Comparison of ENCODE assay signal across 11 cellular contexts in genomic region chr4:102560743-102561341, GRCh38. TPM values are rescaled to one million over a fixed set of nuclear protein-coding genes. Genes with fewer than 3 reads are reported as not detected.
DNase-seq lines count a peak whose midpoint lies in the region; ATAC-seq lines count a peak whose summit lies in the region.
"Had no signal": no experiment of that assay in that cellular context is flagged by ENCODE, and none has a peak within 500 bp of the region (broad histone marks: within the 10 kb centered on the region; RNA-seq: fewer than 3 reads in every experiment).

No MANE protein-coding gene starts in this region.

- intact Hi-C loops in activated T-helper 2 cell treated with anti-CD3 and anti-CD28 coated beads, Interferon-gamma antibody, Interleukin-2, Interleukin-4, amounts not matched to agents 10 μg/mL and 5 μg/mL and 100 μg/mL, durations not matched to agents 14 hours and 24 hours and 36 hours (cut with micrococcal nuclease), result loop anchor here (1.0 to 5.0 kb wide), 6 partner anchors 20 to 66 kb away; partner anchors contain the start of gene NFKB1
- intact Hi-C loops in left ventricle myocardium superior (cut with micrococcal nuclease), result no loop called here

- H3K27ac Mint-ChIP-seq in activated T-cell treated with anti-CD3 and anti-CD28 coated beads, Interleukin-2, amount 50 U/mL, for 72 hours, result peak overlapping the region; percentile 95
- peak overlapping the region; percentile 74 for H3K27ac Mint-ChIP-seq in activated T-helper 2 cell treated with anti-CD3 and anti-CD28 coated beads, Interferon-gamma antibody, Interleukin-2, Interleukin-4, amounts not matched to agents 10 μg/mL and 5 μg/mL and 100 μg/mL, durations not matched to agents 14 hours and 24 hours and 36 hours
- peak overlapping the region; percentile 94 for H3K27ac Mint-ChIP-seq in stimulated activated naive CD8-positive, alpha-beta T cell treated with anti-CD3 and anti-CD28 coated beads, Interleukin-15, Interleukin-2, amounts not matched to agents 100 ng/mL and 50 ng/mL, for 24 hours
- H3K27ac Mint-ChIP-seq: dendritic cell treated with granulocyte-macrophage colony-stimulating factor and Interleukin-4, amounts not matched to agents 40 ng/mL and 50 ng/mL, for 4 days; mesothelial cell of epicardium had no signal

- no peaks in the 10 kb centered on the region for H3K4me1 Mint-ChIP-seq in activated T-cell treated with anti-CD3 and anti-CD28 coated beads, Interleukin-2, amount 50 U/mL, for 72 hours (ENCODE audit: low read depth)
- H3K4me1 Mint-ChIP-seq in activated T-helper 2 cell treated with anti-CD3 and anti-CD28 coated beads, Interferon-gamma antibody, Interleukin-2, Interleukin-4, amounts not matched to agents 10 μg/mL and 5 μg/mL and 100 μg/mL, durations not matched to agents 14 hours and 24 hours and 36 hours (ENCODE audit: low read depth), result peaks cover 65% of the 10 kb centered on the region
- no peaks in the 10 kb centered on the region for H3K4me1 Mint-ChIP-seq in stimulated activated naive CD8-positive, alpha-beta T cell treated with anti-CD3 and anti-CD28 coated beads, Interleukin-15, Interleukin-2, amounts not matched to agents 100 ng/mL and 50 ng/mL, for 24 hours (ENCODE audit: low read depth)

- DNase-seq in activated T-cell treated with anti-CD3 and anti-CD28 coated beads, Interleukin-2, amount 50 U/mL, for 72 hours, result no peak
- no peak for DNase-seq in activated T-cell treated with anti-CD3 and anti-CD28 coated beads, Interleukin-2, amount 50 U/mL, for 48 hours
- no peak for DNase-seq in activated T-helper 2 cell treated with anti-CD3 and anti-CD28 coated beads, Interferon-gamma antibody, Interleukin-2, Interleukin-4, amounts not matched to agents 10 μg/mL and 5 μg/mL and 100 μg/mL, durations not matched to agents 14 hours and 24 hours and 36 hours (ENCODE audit: low spot score)
- DNase-seq in left ventricle myocardium superior (no peak), pons (ENCODE audit: low spot score) (no peak), NCI-H2227 (lab: John Stamatoyannopoulos, UW; ENCODE audit: unreplicated experiment) (no peak), kidney glomerular epithelial cell (lab: John Stamatoyannopoulos, UW) (no peak)
- DNase-seq: amniotic stem cell had no signal

- H3K27me3 Mint-ChIP-seq in activated T-cell treated with anti-CD3 and anti-CD28 coated beads, Interleukin-2, amount 50 U/mL, for 72 hours (ENCODE audit: low read depth), result no peaks in the 10 kb centered on the region
- no peaks in the 10 kb centered on the region for H3K27me3 Mint-ChIP-seq in activated T-helper 2 cell treated with anti-CD3 and anti-CD28 coated beads, Interferon-gamma antibody, Interleukin-2, Interleukin-4, amounts not matched to agents 10 μg/mL and 5 μg/mL and 100 μg/mL, durations not matched to agents 14 hours and 24 hours and 36 hours (ENCODE audit: low read depth)
- no peaks in the 10 kb centered on the region for H3K27me3 Mint-ChIP-seq in stimulated activated naive CD8-positive, alpha-beta T cell treated with anti-CD3 and anti-CD28 coated beads, Interleukin-15, Interleukin-2, amounts not matched to agents 100 ng/mL and 50 ng/mL, for 24 hours
- H3K27me3 Mint-ChIP-seq: dendritic cell treated with granulocyte-macrophage colony-stimulating factor and Interleukin-4, amounts not matched to agents 40 ng/mL and 50 ng/mL, for 4 days had no signal

- peak overlapping the region; percentile 54 to 89 for H3K4me3 Mint-ChIP-seq in activated T-cell treated with anti-CD3 and anti-CD28 coated beads, Interleukin-2, amount 50 U/mL, for 72 hours
- peak overlapping the region; percentile 26 for H3K4me3 Mint-ChIP-seq in activated T-helper 2 cell treated with anti-CD3 and anti-CD28 coated beads, Interferon-gamma antibody, Interleukin-2, Interleukin-4, amounts not matched to agents 10 μg/mL and 5 μg/mL and 100 μg/mL, durations not matched to agents 14 hours and 24 hours and 36 hours (ENCODE audit: low read depth)
- peak overlapping the region; percentile 74 for H3K4me3 Mint-ChIP-seq in stimulated activated naive CD8-positive, alpha-beta T cell treated with anti-CD3 and anti-CD28 coated beads, Interleukin-15, Interleukin-2, amounts not matched to agents 100 ng/mL and 50 ng/mL, for 24 hours
- H3K4me3 Mint-ChIP-seq: dendritic cell treated with granulocyte-macrophage colony-stimulating factor and Interleukin-4, amounts not matched to agents 40 ng/mL and 50 ng/mL, for 4 days; mesothelial cell of epicardium had no signal

- peaks cover 6 to 17% of the 10 kb centered on the region in 2 donors for H3K36me3 Mint-ChIP-seq in activated T-cell treated with anti-CD3 and anti-CD28 coated beads, Interleukin-2, amount 50 U/mL, for 72 hours (ENCODE audit: insufficient read depth in 2 of 2)
- peaks cover 64% of the 10 kb centered on the region for H3K36me3 Mint-ChIP-seq in activated T-helper 2 cell treated with anti-CD3 and anti-CD28 coated beads, Interferon-gamma antibody, Interleukin-2, Interleukin-4, amounts not matched to agents 10 μg/mL and 5 μg/mL and 100 μg/mL, durations not matched to agents 14 hours and 24 hours and 36 hours (ENCODE audit: low read depth)
- peaks cover 64% of the 10 kb centered on the region for H3K36me3 Mint-ChIP-seq in stimulated activated naive CD8-positive, alpha-beta T cell treated with anti-CD3 and anti-CD28 coated beads, Interleukin-15, Interleukin-2, amounts not matched to agents 100 ng/mL and 50 ng/mL, for 24 hours (ENCODE audit: low read depth)

- H3K9me3 Mint-ChIP-seq in activated T-cell treated with anti-CD3 and anti-CD28 coated beads, Interleukin-2, amount 50 U/mL, for 72 hours, result no peaks in the 10 kb centered on the region
- no peaks in the 10 kb centered on the region for H3K9me3 Mint-ChIP-seq in activated T-helper 2 cell treated with anti-CD3 and anti-CD28 coated beads, Interferon-gamma antibody, Interleukin-2, Interleukin-4, amounts not matched to agents 10 μg/mL and 5 μg/mL and 100 μg/mL, durations not matched to agents 14 hours and 24 hours and 36 hours
- H3K9me3 Mint-ChIP-seq in stimulated activated naive CD8-positive, alpha-beta T cell treated with anti-CD3 and anti-CD28 coated beads, Interleukin-15, Interleukin-2, amounts not matched to agents 100 ng/mL and 50 ng/mL, for 24 hours, result no peaks in the 10 kb centered on the region
- H3K9me3 Mint-ChIP-seq: dendritic cell treated with granulocyte-macrophage colony-stimulating factor and Interleukin-4, amounts not matched to agents 40 ng/mL and 50 ng/mL, for 4 days; mesothelial cell of epicardium had no signal

- no peak for ATAC-seq in activated T-cell treated with anti-CD3 and anti-CD28 coated beads, Interleukin-2, amount 50 U/mL, for 72 hours (replicated peaks in 1 of 2)
- ATAC-seq in left ventricle myocardium superior, result peak; percentile 59

RNA-seq across cellular contexts. Expression of gene NFKB1, which starts 59.7 kb away (rescaled TPM):
- 100 to 1,000 TPM; 151 to 167 TPM for total RNA-seq in activated T-cell treated with anti-CD3 and anti-CD28 coated beads, Interleukin-2, amount 50 U/mL, for 72 hours
- 199 and 205 TPM in 2 replicates for total RNA-seq in activated T-helper 2 cell treated with anti-CD3 and anti-CD28 coated beads, Interferon-gamma antibody, Interleukin-2, Interleukin-4, amounts not matched to agents 10 μg/mL and 5 μg/mL and 100 μg/mL, durations not matched to agents 14 hours and 24 hours and 36 hours
- 19.0 TPM for total RNA-seq in left ventricle myocardium superior
